ENCODE assay signal across 23 cellular contexts in the genomic region with DNA sequence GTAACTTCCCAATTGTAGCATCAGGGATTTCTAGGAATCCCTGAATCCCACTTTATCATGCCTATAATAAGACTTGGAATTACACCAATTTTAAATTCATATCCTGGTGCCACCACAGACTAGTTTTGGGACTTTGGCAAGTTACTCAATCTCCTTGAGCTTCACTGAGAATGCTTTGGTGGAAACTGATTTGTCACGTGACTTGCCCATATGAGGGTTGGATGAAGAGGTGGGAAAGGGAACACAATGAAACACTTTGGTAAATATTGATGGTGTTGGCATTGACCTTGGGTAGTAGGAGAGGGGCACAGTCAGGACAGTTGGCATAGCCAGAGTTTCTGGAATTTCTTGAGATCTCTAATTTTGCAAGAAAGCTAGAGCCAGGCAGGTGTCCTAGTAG.
A peak's percentile ranks its signal among the peaks of the same experiment; 100 is the strongest.
DNase-seq lines count a peak whose midpoint lies in the region; ATAC-seq, FAIRE-seq and TF ChIP-seq lines count a peak whose summit lies in the region.
"Had no signal": no experiment of that assay in that cellular context is flagged by ENCODE, and none has a peak within 500 bp of the region (broad histone marks: within the 10 kb centered on the region; RNA-seq: fewer than 3 reads in every experiment).

No MANE protein-coding gene starts in this region.

- H3K23ac ChIP-seq in mesendoderm (ENCODE audit: low read length), result no peak overlapping the region
- no peak overlapping the region for H3K23ac ChIP-seq in trophoblast cell (ENCODE audit: low read length)

- no peak overlapping the region for H3K27ac Mint-ChIP-seq in stimulated activated memory B cell treated with anti-CD40 and anti-IgM and Interleukin-4, amounts not matched to agents 10 μg/mL and 1 μg/mL and 100 μg/mL, for 72 hours
- H3K27ac Mint-ChIP-seq: B cell; CD4-positive, alpha-beta T cell; CD8-positive, alpha-beta T cell had no signal

- TF ChIP-seq RAD21 in HepG2 (CRISPR knock-in tag; IDR thresholded peaks at IDR 0.05), result no peak

- H3K4me3 ChIP-seq in HepG2 (replicated peaks in 1 of 3; ENCODE audit: insufficient read depth in 1 of 3, low read depth in 2 of 3, low read length in 3 of 3) (no peak overlapping the region), right lobe of liver (no peak overlapping the region), mesendoderm (ENCODE audit: low read length) (no peak overlapping the region), trophoblast cell (ENCODE audit: low read depth, low read length) (no peak overlapping the region)
- H3K4me3 ChIP-seq: A549; BLaER1 treated with 17β-estradiol and CSF1 and Interleukin-3, amounts not matched to agents 10 nM and 100 nM had no signal

- BruUV-seq in HepG2 (replicated peaks; lab: Mats Ljungman, UMichigan), result no TSS peak

- H4K5ac ChIP-seq in mesendoderm (ENCODE audit: low read length), result no peak overlapping the region

- no peak overlapping the region for H4K91ac ChIP-seq in trophoblast cell (ENCODE audit: low read depth, low read length)

- H3K36me3 Mint-ChIP-seq in stimulated activated memory B cell treated with anti-CD40 and anti-IgM and Interleukin-4, amounts not matched to agents 10 μg/mL and 1 μg/mL and 100 μg/mL, for 72 hours, result no peaks in the 10 kb centered on the region
- H3K36me3 Mint-ChIP-seq: CD8-positive, alpha-beta T cell had no signal

- DNase-seq in HepG2 (ENCODE audit: low spot score) (no peak), right lobe of liver (no peak), mesendoderm (no peak), trophoblast cell (no peak)
- DNase-seq: AML-193; Caco-2; Calu3; CD4-positive, alpha-beta T cell; CD8-positive, alpha-beta T cell; DMS79 treated with DMSO at 0.1 percent for 48 hours; GF-D8 had no signal

- H3K4me2 ChIP-seq in HepG2 (ENCODE audit: low read depth, low read length), result no peak overlapping the region
- no peak overlapping the region for H3K4me2 ChIP-seq in mesendoderm (ENCODE audit: low read length)
- no peak overlapping the region for H3K4me2 ChIP-seq in trophoblast cell (ENCODE audit: low read length)
- H3K4me2 ChIP-seq: A549; BLaER1 treated with 17β-estradiol and CSF1 and Interleukin-3, amounts not matched to agents 10 nM and 100 nM had no signal

- POLR2A ChIA-PET in HepG2 (lab: Yijun Ruan, JAX), result no interaction called here

- H3K79me2 ChIP-seq in HepG2 (ENCODE audit: insufficient read depth, low read length) (no peaks in the 10 kb centered on the region), mesendoderm (ENCODE audit: control insufficient read depth, insufficient read depth, low read length) (no peaks in the 10 kb centered on the region), trophoblast cell (ENCODE audit: control insufficient read depth, insufficient read depth, low read length, poor library complexity) (peaks cover 2% of the 10 kb centered on the region)

- H3K9me3 Mint-ChIP-seq in stimulated activated memory B cell treated with anti-CD40 and anti-IgM and Interleukin-4, amounts not matched to agents 10 μg/mL and 1 μg/mL and 100 μg/mL, for 72 hours, result no peaks in the 10 kb centered on the region
- H3K9me3 Mint-ChIP-seq: CD8-positive, alpha-beta T cell had no signal

- H3K4me1 Mint-ChIP-seq in stimulated activated memory B cell treated with anti-CD40 and anti-IgM and Interleukin-4, amounts not matched to agents 10 μg/mL and 1 μg/mL and 100 μg/mL, for 72 hours, result no peaks in the 10 kb centered on the region
- H3K4me1 Mint-ChIP-seq: B cell had no signal

- intact Hi-C loops in HepG2 (cut with micrococcal nuclease; ENCODE audit: unreplicated experiment), result no loop called here
- intact Hi-C loops in right lobe of liver (cut with DNase I), result no loop called here

- CTCF ChIA-PET in HepG2 (lab: Yijun Ruan, JAX; ENCODE audit: low intra/inter-chr PET ratio, low total read pairs), result no interaction called here

- H4K12ac ChIP-seq in trophoblast cell (ENCODE audit: low read depth, low read length), result no peak overlapping the region

- H2BK12ac ChIP-seq in trophoblast cell (ENCODE audit: low read length), result peak overlapping the region; percentile 56

- H3K79me1 ChIP-seq in mesendoderm (ENCODE audit: low read length) (no peaks in the 10 kb centered on the region), trophoblast cell (ENCODE audit: low read length) (peaks cover 16% of the 10 kb centered on the region)

- H3K27me3 Mint-ChIP-seq in stimulated activated memory B cell treated with anti-CD40 and anti-IgM and Interleukin-4, amounts not matched to agents 10 μg/mL and 1 μg/mL and 100 μg/mL, for 72 hours, result no peaks in the 10 kb centered on the region
- H3K27me3 Mint-ChIP-seq: B cell; CD4-positive, alpha-beta T cell had no signal

- no peak overlapping the region for H3K9ac ChIP-seq in HepG2 (ENCODE audit: insufficient read depth, low read depth, low read length)
- no peak overlapping the region for H3K9ac ChIP-seq in mesendoderm (ENCODE audit: low read length)
- H3K9ac ChIP-seq in trophoblast cell (ENCODE audit: low read length), result no peak overlapping the region
- H3K9ac ChIP-seq: BLaER1 treated with 17β-estradiol and CSF1 and Interleukin-3, amounts not matched to agents 10 nM and 100 nM had no signal

- no peak overlapping the region for H3K14ac ChIP-seq in trophoblast cell (ENCODE audit: low read length)

- H4K8ac ChIP-seq in mesendoderm (ENCODE audit: low read depth, low read length) (no peak overlapping the region), trophoblast cell (ENCODE audit: low read depth, low read length) (no peak overlapping the region)

- H3K4ac ChIP-seq in mesendoderm (ENCODE audit: low read depth, low read length) (no peak overlapping the region), trophoblast cell (ENCODE audit: low read depth, low read length) (no peak overlapping the region)

- no peak overlapping the region for H3K18ac ChIP-seq in mesendoderm (ENCODE audit: low read length)
- H3K18ac ChIP-seq in trophoblast cell (ENCODE audit: low read length), result no peak overlapping the region

- no peak overlapping the region for H3K56ac ChIP-seq in mesendoderm (ENCODE audit: low read length)

- FAIRE-seq in HepG2 (lab: Jason Lieb, UNC), result no peak
- FAIRE-seq: A549, D721Med, G401.6, GM12892, GM18507 had no signal

- no peak overlapping the region for H3K27ac ChIP-seq in HepG2 (ENCODE audit: extremely low read length, insufficient read depth, low read length)
- H3K27ac ChIP-seq in right lobe of liver, result no peak overlapping the region
- H3K27ac ChIP-seq in mesendoderm (ENCODE audit: low read depth, low read length), result no peak overlapping the region
- no peak overlapping the region for H3K27ac ChIP-seq in trophoblast cell (ENCODE audit: low read depth, low read length)
- H3K27ac ChIP-seq: 22Rv1; A549; BLaER1 treated with 17β-estradiol and CSF1 and Interleukin-3, amounts not matched to agents 10 nM and 100 nM; C4-2B had no signal

- no peak for ATAC-seq in HepG2
- ATAC-seq in right lobe of liver, result no peak
- no peak for ATAC-seq in HG02981 (IDR thresholded peaks at IDR 0.05; ENCODE audit: unreplicated experiment)
- no peak for ATAC-seq in SK-N-SH treated with all-trans-retinoic acid at 6 μM for 48 hours
- no peak for ATAC-seq in stimulated activated memory B cell treated with anti-CD40 and anti-IgM and Interleukin-4, amounts not matched to agents 10 μg/mL and 1 μg/mL and 100 μg/mL, for 72 hours
- ATAC-seq: A549; CD8-positive, alpha-beta T cell had no signal

- H2AK5ac ChIP-seq in mesendoderm (ENCODE audit: low read length), result no peak overlapping the region
- H2AK5ac ChIP-seq in trophoblast cell (ENCODE audit: low read length), result no peak overlapping the region

- WGBS in HepG2 (ENCODE audit: low lambda C conversion rate), result 3% methylated on average over 1 of the region's 1 CpG
- WGBS in right lobe of liver (ENCODE audit: insufficient coverage, low coverage, low lambda C conversion rate, missing lambda C conversion rate), result 56% methylated on average over 1 of the region's 1 CpG
- no CpG with 5 or more reads among the region's 1 CpG for WGBS in mesendoderm (ENCODE audit: extremely low coverage, insufficient coverage, low lambda C conversion rate)
- WGBS in trophoblast cell (ENCODE audit: extremely low coverage, insufficient coverage, insufficient read length), result no CpG with 5 or more reads among the region's 1 CpG

- in situ Hi-C loops in HepG2 (cut with HindIII; ENCODE audit: extremely low pct_ligation_motif_present, low pct_unique_long_range_greater_than_20kb), result no loop called here

- H2BK120ac ChIP-seq in mesendoderm (ENCODE audit: low read depth, low read length), result no peak overlapping the region
- no peak overlapping the region for H2BK120ac ChIP-seq in trophoblast cell (ENCODE audit: insufficient read depth, low read length, poor library complexity)

- TF ChIP-seq EP300 in HepG2 (IDR thresholded peaks at IDR 0.05; ENCODE audit: low read depth in 2 of 2, low read length in 2 of 2) (no peak), HepG2 (CRISPR knock-in tag; IDR thresholded peaks at IDR 0.05; ENCODE audit: borderline replicate concordance) (no peak)

- peaks cover 0 to 41% of the 10 kb centered on the region in 2 experiments for H3K27me3 ChIP-seq in HepG2 (ENCODE audit: control insufficient read depth in 1 of 2, insufficient read depth in 2 of 2, low read length in 2 of 2)
- no peaks in the 10 kb centered on the region for H3K27me3 ChIP-seq in right lobe of liver
- H3K27me3 ChIP-seq in mesendoderm (ENCODE audit: insufficient read depth, low read length, poor library complexity), result no peaks in the 10 kb centered on the region
- H3K27me3 ChIP-seq in trophoblast cell (ENCODE audit: insufficient read depth, low read length), result no peaks in the 10 kb centered on the region
- H3K27me3 ChIP-seq: BLaER1 treated with 17β-estradiol and CSF1 and Interleukin-3, amounts not matched to agents 10 nM and 100 nM had no signal

- H3K9me3 ChIP-seq in HepG2 (ENCODE audit: low read length) (no peaks in the 10 kb centered on the region), right lobe of liver (no peaks in the 10 kb centered on the region), trophoblast cell (ENCODE audit: insufficient read depth, low read depth, low read length) (no peaks in the 10 kb centered on the region)
- H3K9me3 ChIP-seq: A549; BLaER1 treated with 17β-estradiol and CSF1 and Interleukin-3, amounts not matched to agents 10 nM and 100 nM; Caco-2 had no signal

- H3K36me3 ChIP-seq in HepG2 (replicated peaks in 1 of 2; ENCODE audit: control insufficient read depth in 1 of 2, insufficient read depth in 2 of 2, low read length in 2 of 2) (no peaks in the 10 kb centered on the region), right lobe of liver (no peaks in the 10 kb centered on the region), mesendoderm (ENCODE audit: control insufficient read depth, insufficient read depth, low read length) (no peaks in the 10 kb centered on the region), trophoblast cell (ENCODE audit: control insufficient read depth in 1 of 2, insufficient read depth in 2 of 2, low read length in 2 of 2) (no peaks in the 10 kb centered on the region)
- H3K36me3 ChIP-seq: BLaER1 treated with 17β-estradiol and CSF1 and Interleukin-3, amounts not matched to agents 10 nM and 100 nM had no signal

- H2AFZ ChIP-seq in HepG2 (ENCODE audit: low read length) (no peak overlapping the region), trophoblast cell (ENCODE audit: insufficient read depth, low read length, poor library complexity) (no peak overlapping the region)

- no peaks in the 10 kb centered on the region for H4K20me1 ChIP-seq in HepG2 (ENCODE audit: insufficient read depth, low read length)
- H4K20me1 ChIP-seq: BLaER1 treated with 17β-estradiol and CSF1 and Interleukin-3, amounts not matched to agents 10 nM and 100 nM had no signal

- no peak overlapping the region for H2BK5ac ChIP-seq in mesendoderm (ENCODE audit: low read length)
- H2BK5ac ChIP-seq in trophoblast cell (ENCODE audit: low read depth, low read length, poor library complexity), result no peak overlapping the region

- TF ChIP-seq CTCF in HepG2 (CRISPR knock-in tag; IDR thresholded peaks at IDR 0.05), result no peak
- no peak for TF ChIP-seq CTCF in right lobe of liver (IDR thresholded peaks at IDR 0.05)

- TF ChIP-seq POLR2A in HepG2 (IDR thresholded peaks at IDR 0.05; ENCODE audit: insufficient read depth in 1 of 2, low read depth in 2 of 2, low read length in 2 of 2), result no peak
- TF ChIP-seq POLR2A in right lobe of liver (IDR thresholded peaks at IDR 0.05), result no peak

- H2BK15ac ChIP-seq in mesendoderm (replicated peaks; ENCODE audit: low read depth), result peak overlapping the region; percentile 92

- H3K4me1 ChIP-seq in HepG2 (ENCODE audit: insufficient read depth, low read length) (no peaks in the 10 kb centered on the region), right lobe of liver (no peaks in the 10 kb centered on the region), mesendoderm (ENCODE audit: control insufficient read depth, low read depth, low read length) (peaks cover 17% of the 10 kb centered on the region), trophoblast cell (ENCODE audit: control insufficient read depth in 1 of 2, insufficient read depth in 2 of 2, low read length in 2 of 2) (peaks cover 3 to 13% of the 10 kb centered on the region in 2 experiments)
- H3K4me1 ChIP-seq: BLaER1 treated with 17β-estradiol and CSF1 and Interleukin-3, amounts not matched to agents 10 nM and 100 nM had no signal

- H3K4me3 Mint-ChIP-seq in stimulated activated memory B cell treated with anti-CD40 and anti-IgM and Interleukin-4, amounts not matched to agents 10 μg/mL and 1 μg/mL and 100 μg/mL, for 72 hours, result no peak overlapping the region
- H3K4me3 Mint-ChIP-seq: B cell; CD4-positive, alpha-beta T cell; CD8-positive, alpha-beta T cell had no signal
